8 cellular contexts compared by ENCODE assay signal in genomic region chr19:1592755-1593628, GRCh38. TPM values are rescaled to one million over a fixed set of nuclear protein-coding genes. Genes with fewer than 3 reads are reported as not detected.
A peak's percentile ranks its signal among the peaks of the same experiment; 100 is the strongest.
DNase-seq lines count a peak whose midpoint lies in the region; ATAC-seq and TF ChIP-seq lines count a peak whose summit lies in the region.

A gene with protein sequence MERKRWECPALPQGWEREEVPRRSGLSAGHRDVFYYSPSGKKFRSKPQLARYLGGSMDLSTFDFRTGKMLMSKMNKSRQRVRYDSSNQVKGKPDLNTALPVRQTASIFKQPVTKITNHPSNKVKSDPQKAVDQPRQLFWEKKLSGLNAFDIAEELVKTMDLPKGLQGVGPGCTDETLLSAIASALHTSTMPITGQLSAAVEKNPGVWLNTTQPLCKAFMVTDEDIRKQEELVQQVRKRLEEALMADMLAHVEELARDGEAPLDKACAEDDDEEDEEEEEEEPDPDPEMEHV (minus strand): TSS chr19:1592865. CDS start chr19:1592631, 234 bp downstream.

- H3K36me3 ChIP-seq in DOHH2 (ENCODE audit: control insufficient read depth, low read length) (peaks cover 51% of the 10 kb centered on the region), neural cell (ENCODE audit: insufficient read depth, low read length) (peaks cover 6% of the 10 kb centered on the region)

- TF ChIP-seq POLR2A in Raji (IDR thresholded peaks at IDR 0.05; ENCODE audit: insufficient read depth, low read depth, low read length) = peak; percentile 82

- peak within 1 kb of the TSS; percentile 98 for H3K9ac ChIP-seq in neural cell (ENCODE audit: low read length)

- TF ChIP-seq CTCF in DOHH2 (IDR thresholded peaks at IDR 0.05; ENCODE audit: low read depth, low read length, poor library complexity, severe bottlenecking) (no peak), neural cell (IDR thresholded peaks at IDR 0.05; ENCODE audit: poor library complexity, severe bottlenecking) (no peak)

- no peak for TF ChIP-seq RAD21 in neural cell (conservative IDR thresholded peaks at IDR 0.05)

- H3K4me1 Mint-ChIP-seq in stimulated activated naive CD8-positive, alpha-beta T cell treated with anti-CD3 and anti-CD28 coated beads, Interleukin-15, amount 100 ng/mL, for 72 hours = peaks cover 39% of the 10 kb centered on the region

- H3K9me3 Mint-ChIP-seq in stimulated activated naive CD8-positive, alpha-beta T cell treated with anti-CD3 and anti-CD28 coated beads, Interleukin-15, amount 100 ng/mL, for 72 hours = no peaks in the 10 kb centered on the region

- H3K9me3 ChIP-seq in DOHH2 (ENCODE audit: control insufficient read depth, insufficient read depth, low read length) = no peaks in the 10 kb centered on the region
- H3K9me3 ChIP-seq in neural cell (ENCODE audit: low read length) = no peaks in the 10 kb centered on the region

- H3K9me2 ChIP-seq in DOHH2 (replicated peaks; ENCODE audit: control insufficient read depth, low read length) = no peaks in the 10 kb centered on the region
- no peaks in the 10 kb centered on the region for H3K9me2 ChIP-seq in neural cell (ENCODE audit: insufficient read depth, low read length)

- H3K27me3 ChIP-seq in DOHH2 (ENCODE audit: control insufficient read depth, low read length) (no peaks in the 10 kb centered on the region), neural cell (ENCODE audit: insufficient read depth, low read depth, low read length) (no peaks in the 10 kb centered on the region)

- peaks cover 16% of the 10 kb centered on the region for H3F3A ChIP-seq in DOHH2 (ENCODE audit: control insufficient read depth, insufficient read depth)
- H3F3A ChIP-seq in neural cell (ENCODE audit: insufficient read depth, low read length, poor library complexity, severe bottlenecking) = no peaks in the 10 kb centered on the region

- H3K27ac Mint-ChIP-seq in stimulated activated naive CD8-positive, alpha-beta T cell treated with anti-CD3 and anti-CD28 coated beads, Interleukin-15, amount 100 ng/mL, for 72 hours = peak within 1 kb of the TSS; percentile 94 to 97

- no peaks in the 10 kb centered on the region for H3K27me3 Mint-ChIP-seq in stimulated activated naive CD8-positive, alpha-beta T cell treated with anti-CD3 and anti-CD28 coated beads, Interleukin-15, amount 100 ng/mL, for 72 hours

- ATAC-seq in stimulated activated naive CD8-positive, alpha-beta T cell treated with anti-CD3 and anti-CD28 coated beads, Interleukin-15, amount 100 ng/mL, for 72 hours = peak; percentile 83

- H4K20me1 ChIP-seq in DOHH2 (ENCODE audit: control insufficient read depth, insufficient read depth, low read depth, low read length) (peaks cover 5% of the 10 kb centered on the region; the same call in 1 of the 2 replicates), neural cell (ENCODE audit: insufficient read depth) (no peaks in the 10 kb centered on the region)

- H3K79me2 ChIP-seq in DOHH2 (ENCODE audit: control insufficient read depth, low read length) (peaks cover 51% of the 10 kb centered on the region), neural cell (replicated peaks; ENCODE audit: insufficient read depth, low read length) (peaks cover 34% of the 10 kb centered on the region)

- H2AFZ ChIP-seq in neural cell (ENCODE audit: low read depth, low read length) = peak within 1 kb of the TSS; percentile 60

- DNase-seq in GOT3 (lab: John Stamatoyannopoulos, UW) = peak; percentile 86
- DNase-seq in LoVo (ENCODE audit: low spot score) = peak; percentile 95
- peak; percentile 81 for DNase-seq in activated effector memory CD4-positive, alpha-beta T cell treated with Interleukin-2 at 50 U/mL for 16 hours
- peak; percentile 93 for DNase-seq in fibroblast of the conjunctiva (ENCODE audit: low read depth)
- DNase-seq in stimulated activated naive CD8-positive, alpha-beta T cell treated with anti-CD3 and anti-CD28 coated beads, Interleukin-15, amount 100 ng/mL, for 72 hours = peak in 1 of 2 donors; percentile 91

- H3K4me1 ChIP-seq in DOHH2 (ENCODE audit: control insufficient read depth, low read length) = peaks cover 37% of the 10 kb centered on the region

- H3K27ac ChIP-seq in DOHH2 (ENCODE audit: low read depth, low read length) (peak within 1 kb of the TSS; percentile 85), neural cell (ENCODE audit: low read length) (peak within 1 kb of the TSS; percentile 94)

- H3K4me2 ChIP-seq in DOHH2 (ENCODE audit: low read length) (peak within 1 kb of the TSS; percentile 88), neural cell (ENCODE audit: low read length) (peak within 1 kb of the TSS; percentile 88)

- peak within 1 kb of the TSS; percentile 95 for H3K4me3 Mint-ChIP-seq in stimulated activated naive CD8-positive, alpha-beta T cell treated with anti-CD3 and anti-CD28 coated beads, Interleukin-15, amount 100 ng/mL, for 72 hours

- no peak for TF ChIP-seq EP300 in neural cell (conservative IDR thresholded peaks at IDR 0.05; ENCODE audit: poor library complexity, severe bottlenecking)

- H3K4me3 ChIP-seq in DOHH2 (ENCODE audit: low read length) (peak within 1 kb of the TSS; percentile 87), neural cell (ENCODE audit: low read length) (peak within 1 kb of the TSS; percentile 96)

TF ChIP-seq in neural cell, 6 proteins besides CTCF, POLR2A, EP300 and RAD21:
- no peak for TF ChIP-seq SMC3 (conservative IDR thresholded peaks at IDR 0.05; ENCODE audit: poor library complexity)
- peak; percentile 66 for TF ChIP-seq POLR2AphosphoS5 (IDR thresholded peaks at IDR 0.05)

RNA-seq across cellular contexts. Expression of the gene that starts here (rescaled TPM):
- polyA plus RNA-seq in neural cell = 80.1 and 102 TPM in 2 replicates
- polyA minus RNA-seq in neural cell = 87.6 and 101 TPM in 2 replicates
